1 cellular context compared by ENCODE assay signal in genomic region chr9:109793196-109793595, GRCh38.
TF ChIP-seq lines count a peak whose summit lies in the region.

No MANE protein-coding gene starts in this region.

TF ChIP-seq in SK-N-SH, 30 proteins besides CTCF, POLR2A, EP300 and RAD21 (continued from another document):
- TF ChIP-seq IRF3 (IDR thresholded peaks at IDR 0.05; ENCODE audit: low read depth, low read length) (no peak), ZBTB33 (IDR thresholded peaks at IDR 0.05; ENCODE audit: borderline replicate concordance, low read depth) (peak; percentile 68; the same call in 1 of the 2 replicates), MAX (IDR thresholded peaks at IDR 0.05; ENCODE audit: low read depth) (peak; percentile 53; the same call in 1 of the 2 replicates), TCF12 (IDR thresholded peaks at IDR 0.05) (peak; percentile 98), REST (IDR thresholded peaks at IDR 0.05; ENCODE audit: low read depth, low read length) (peak; percentile 61), TEAD4 (IDR thresholded peaks at IDR 0.05; ENCODE audit: borderline replicate concordance, insufficient read depth) (peak; percentile 80; the same call in 1 of the 2 replicates), POLR2AphosphoS5 (IDR thresholded peaks at IDR 0.05; ENCODE audit: low read depth, low read length) (peak; percentile 77; the same call in 1 of the 2 replicates), SIN3A (IDR thresholded peaks at IDR 0.05; ENCODE audit: borderline replicate concordance, low read depth, low read length) (peak; percentile 87), FOXM1 (IDR thresholded peaks at IDR 0.05; ENCODE audit: low read depth) (peak; percentile 85), ELF1 (IDR thresholded peaks at IDR 0.05) (peak; percentile 43; the same call in 1 of the 2 replicates), EZH2phosphoT487 (IDR thresholded peaks at IDR 0.05; ENCODE audit: borderline replicate concordance, low read depth) (no peak), RFX5 (IDR thresholded peaks at IDR 0.05; ENCODE audit: low read length) (no peak), GATA2 (CRISPR knock-in tag; IDR thresholded peaks at IDR 0.05) (no peak), NFIC (IDR thresholded peaks at IDR 0.05; ENCODE audit: borderline replicate concordance) (peak; percentile 81), RXRA (IDR thresholded peaks at IDR 0.05; ENCODE audit: borderline replicate concordance, low read depth) (peak; percentile 96), MEF2A (IDR thresholded peaks at IDR 0.05; ENCODE audit: borderline replicate concordance, low read depth) (peak; percentile 99)
